In genomic region chr1:86224651-86225050, GRCh38 we compare ENCODE assay signal across 16 cellular contexts.
A peak's percentile ranks its signal among the peaks of the same experiment; 100 is the strongest.
DNase-seq lines count a peak whose midpoint lies in the region; ATAC-seq and TF ChIP-seq lines count a peak whose summit lies in the region.
"Had no signal": no experiment of that assay in that cellular context is flagged by ENCODE, and none has a peak within 500 bp of the region (broad histone marks: within the 10 kb centered on the region; RNA-seq: fewer than 3 reads in every experiment).

No MANE protein-coding gene starts in this region.

- H3K36me3 ChIP-seq in BLaER1 = no peaks in the 10 kb centered on the region
- no peaks in the 10 kb centered on the region for H3K36me3 ChIP-seq in OCI-LY7 (ENCODE audit: insufficient read depth, low read length)

- H3K9ac ChIP-seq in BLaER1 = no peak overlapping the region

- peaks cover 48% of the 10 kb centered on the region for H4K20me1 ChIP-seq in BLaER1
- H4K20me1 ChIP-seq in OCI-LY7 (ENCODE audit: insufficient read depth, low read length) = no peaks in the 10 kb centered on the region

- no peaks in the 10 kb centered on the region for H3K9me3 ChIP-seq in BLaER1
- no peaks in the 10 kb centered on the region for H3K9me3 ChIP-seq in OCI-LY7 (ENCODE audit: low read length)

- no peaks in the 10 kb centered on the region for H3K9me2 ChIP-seq in OCI-LY7 (ENCODE audit: insufficient read depth, low read length)

- ATAC-seq in HG03432 (IDR thresholded peaks at IDR 0.05; ENCODE audit: unreplicated experiment) (peak; percentile 30), HG02623 (IDR thresholded peaks at IDR 0.05; ENCODE audit: unreplicated experiment) (no peak)

- peak overlapping the region; percentile 36 for H2AFZ ChIP-seq in OCI-LY7 (ENCODE audit: low read length)

- no peak overlapping the region for H3K27ac ChIP-seq in BLaER1
- H3K27ac ChIP-seq in OCI-LY7 (ENCODE audit: low read depth, low read length, poor library complexity, severe bottlenecking) = no peak overlapping the region
- H3K27ac ChIP-seq: 22Rv1 had no signal

- H3K4me3 ChIP-seq in BLaER1 (no peak overlapping the region), OCI-LY7 (ENCODE audit: low read depth, low read length, poor library complexity, severe bottlenecking) (no peak overlapping the region)

- H3K79me2 ChIP-seq in OCI-LY7 (ENCODE audit: insufficient read depth, low read depth, low read length) = no peaks in the 10 kb centered on the region

- intact Hi-C loops in OCI-LY7 (cut with micrococcal nuclease; ENCODE audit: unreplicated experiment) = no loop called here

- BruUV-seq in OCI-LY7 (replicated peaks; lab: Mats Ljungman, UMichigan) = no TSS peak

- peaks cover 84% of the 10 kb centered on the region for H3K27me3 ChIP-seq in BLaER1

- H3K4me1 ChIP-seq in BLaER1 (peaks cover 44% of the 10 kb centered on the region), OCI-LY7 (ENCODE audit: insufficient read depth, low read length, poor library complexity, severe bottlenecking) (peaks cover 17% of the 10 kb centered on the region)

- no peak for TF ChIP-seq CTCF in OCI-LY7 (conservative IDR thresholded peaks at IDR 0.05; ENCODE audit: low read length)

- H3K4me2 ChIP-seq in BLaER1 (peak overlapping the region; percentile 67), OCI-LY7 (ENCODE audit: low read length) (no peak overlapping the region)

- CTCF ChIA-PET in OCI-LY7 (lab: Charles Lee; ENCODE audit: unreplicated experiment) = no interaction called here

- POLR2A ChIA-PET in OCI-LY7 (lab: Charles Lee) = interaction anchor here (1.0 kb wide), 1 partner anchor 90 kb away, joined by 3 read pairs; no protein-coding TSS in a partner anchor

- DNase-seq in OCI-LY7 (ENCODE audit: low spot score) (no peak), myocyte (ENCODE audit: low read depth) (peak; percentile 69), hepatic stellate cell (ENCODE audit: low spot score) (no peak), CD1c-positive myeloid dendritic cell (ENCODE audit: extremely low spot score) (no peak), NCI-H1105 treated with DMSO at 0.1 percent for 48 hours (lab: John Stamatoyannopoulos, UW) (no peak)
- DNase-seq: Calu3; CD4-positive, alpha-beta T cell; DMS 273 treated with DMSO at 0.1 percent for 48 hours; DMS79; GDM1; HCEC 1CT; HFFc6 had no signal
